In genomic region chr1:91511386-91511785, GRCh38 we compare ENCODE assay signal across 8 cellular contexts. TPM values are rescaled to one million over a fixed set of nuclear protein-coding genes. Genes with fewer than 3 reads are reported as not detected.
DNase-seq lines count a peak whose midpoint lies in the region; ATAC-seq and TF ChIP-seq lines count a peak whose summit lies in the region.

No MANE protein-coding gene starts in this region.

- DNase-seq in Daoy (ENCODE audit: low read depth) (peak; percentile 29), LNCaP clone FGC (ENCODE audit: low read depth) (no peak), astrocyte of the cerebellum (ENCODE audit: low read depth) (peak; percentile 23), left kidney (ENCODE audit: low read depth, low spot score) (peak; percentile 64), posterior cingulate gyrus (no peak), anterior cingulate cortex (lab: John Stamatoyannopoulos, UW) (no peak)

- in situ Hi-C loops in astrocyte of the cerebellum (cut with HindIII; ENCODE audit: low sequenced_read_pairs), result loop anchor here (10.0 to 25.0 kb wide), 2 partner anchors 403 to 776 kb away; partner anchors contain the start of genes GLMN and RPAP2

- H3K4me3 ChIP-seq in LNCaP clone FGC (ENCODE audit: low read depth, low read length) (no peak overlapping the region), astrocyte of the cerebellum (ENCODE audit: low read depth, low read length) (no peak overlapping the region)

- intact Hi-C loops in posterior cingulate gyrus (cut with DNase I), result loop anchor here (1.0 to 5.0 kb wide), 2 partner anchors 417 to 781 kb away; no protein-coding TSS in a partner anchor

- TF ChIP-seq CTCF in LNCaP clone FGC (IDR thresholded peaks at IDR 0.05; ENCODE audit: control insufficient read depth, extremely low read depth, insufficient read depth) (peak; percentile 64), astrocyte of the cerebellum (IDR thresholded peaks at IDR 0.05; ENCODE audit: low read depth, low read length, missing control alignments) (peak; percentile 56)

- ATAC-seq in HG03571 (IDR thresholded peaks at IDR 0.05; ENCODE audit: unreplicated experiment) (no peak), HG02759 (IDR thresholded peaks at IDR 0.05; ENCODE audit: unreplicated experiment) (no peak)

RNA-seq across cellular contexts. Expression of gene CDC7, which starts 10.7 kb away (rescaled TPM):
- 26.2 and 29.0 TPM in 2 replicates for total RNA-seq in Daoy (2014; rRNA removed; shearing (Covaris generic))

Comparison
In these comparisons a context has a peak if more than half of its experiments do, and no peak if none do; other contexts are left out.
1. DNase-seq: peak in Daoy (single experiment), astrocyte of the cerebellum (single experiment) and left kidney (single experiment); none in LNCaP clone FGC (single experiment), posterior cingulate gyrus (0 of 10) and anterior cingulate cortex (0 of 58).